Comparison of ENCODE assay signal across 10 cellular contexts in genomic region chr14:95895720-95896119, GRCh38. TPM values are rescaled to one million over a fixed set of nuclear protein-coding genes. Genes with fewer than 3 reads are reported as not detected.
DNase-seq lines count a peak whose midpoint lies in the region; ATAC-seq and TF ChIP-seq lines count a peak whose summit lies in the region.
"Had no signal": no experiment of that assay in that cellular context is flagged by ENCODE, and none has a peak within 500 bp of the region (broad histone marks: within the 10 kb centered on the region; RNA-seq: fewer than 3 reads in every experiment).

No MANE protein-coding gene starts in this region.

- H3K27me3 ChIP-seq in neural cell (ENCODE audit: insufficient read depth, low read depth, low read length): no peaks in the 10 kb centered on the region
- H3K27me3 ChIP-seq: tibial nerve had no signal

- H3K36me3 ChIP-seq in neural cell (ENCODE audit: insufficient read depth, low read length): no peaks in the 10 kb centered on the region
- H3K36me3 ChIP-seq: tibial nerve had no signal

- H3K9me2 ChIP-seq in neural cell (ENCODE audit: insufficient read depth, low read length): no peaks in the 10 kb centered on the region

- TF ChIP-seq CTCF in neural cell (IDR thresholded peaks at IDR 0.05; ENCODE audit: poor library complexity, severe bottlenecking): no peak

- no peaks in the 10 kb centered on the region for H3K79me2 ChIP-seq in neural cell (replicated peaks; ENCODE audit: insufficient read depth, low read length)

- no peak overlapping the region for H3K27ac ChIP-seq in neural cell (ENCODE audit: low read length)
- H3K27ac ChIP-seq: SK-N-MC, tibial nerve had no signal

- no peak overlapping the region for H3K4me3 ChIP-seq in neural cell (ENCODE audit: low read length)
- H3K4me3 ChIP-seq: SK-N-MC, tibial nerve had no signal

- H3K4me2 ChIP-seq in neural cell (ENCODE audit: low read length): no peak overlapping the region

- no peaks in the 10 kb centered on the region for H3F3A ChIP-seq in neural cell (ENCODE audit: insufficient read depth, low read length, poor library complexity, severe bottlenecking)

- TF ChIP-seq EP300 in neural cell (conservative IDR thresholded peaks at IDR 0.05; ENCODE audit: poor library complexity, severe bottlenecking): no peak

- DNase-seq in ELR (ENCODE audit: low read depth) (peak; percentile 55), HuH-7.5 (ENCODE audit: low spot score) (peak; percentile 45), ureter (ENCODE audit: low spot score) (no peak), NCI-H510A (lab: John Stamatoyannopoulos, UW) (no peak)
- DNase-seq in activated naive CD4-positive, alpha-beta T cell treated with anti-CD3 and anti-CD28 coated beads, Interleukin-2, amount 50 U/mL, for 16 hours: peak; percentile 22

- no peaks in the 10 kb centered on the region for H3K9me3 ChIP-seq in neural cell (ENCODE audit: low read length)
- H3K9me3 ChIP-seq: tibial nerve had no signal

- no peaks in the 10 kb centered on the region for H4K20me1 ChIP-seq in neural cell (ENCODE audit: insufficient read depth)

- no peak overlapping the region for H3K9ac ChIP-seq in neural cell (ENCODE audit: low read length)

- no peak for TF ChIP-seq RAD21 in neural cell (conservative IDR thresholded peaks at IDR 0.05)

- ATAC-seq in HG02571 (IDR thresholded peaks at IDR 0.05; ENCODE audit: unreplicated experiment): no peak
- ATAC-seq: naive thymus-derived CD4-positive, alpha-beta T cell had no signal

- no peak overlapping the region for H2AFZ ChIP-seq in neural cell (ENCODE audit: low read depth, low read length)

TF ChIP-seq in neural cell, 6 proteins besides CTCF, POLR2A, EP300 and RAD21:
- TF ChIP-seq MXI1 (conservative IDR thresholded peaks at IDR 0.05; ENCODE audit: poor library complexity, severe bottlenecking) (no peak), TAF1 (IDR thresholded peaks at IDR 0.05; ENCODE audit: low read depth) (no peak), SMC3 (conservative IDR thresholded peaks at IDR 0.05; ENCODE audit: poor library complexity) (peak; percentile 33), EZH2 (IDR thresholded peaks at IDR 0.05; ENCODE audit: borderline replicate concordance, insufficient read depth, low read length, poor library complexity, severe bottlenecking) (no peak)

RNA-seq across cellular contexts. Expression of gene TUNAR, which starts 19.1 kb away (rescaled TPM):
- 33.2 and 37.7 TPM in 2 replicates for polyA plus RNA-seq in neural cell
- 28.0 and 36.8 TPM in 2 replicates for polyA minus RNA-seq in neural cell
- not detected for total RNA-seq in ureter
- total RNA-seq: naive thymus-derived CD4-positive, alpha-beta T cell; tibial nerve had no signal
- polyA plus RNA-seq: naive thymus-derived CD4-positive, alpha-beta T cell had no signal

Comparison
In these comparisons a context has a peak if more than half of its experiments do, and no peak if none do; other contexts are left out.
1. DNase-seq: peak in ELR (single experiment), HuH-7.5 (single experiment) and activated naive CD4-positive, alpha-beta T cell treated with anti-CD3 and anti-CD28 coated beads, Interleukin-2, amount 50 U/mL, for 16 hours (single experiment); none in ureter (single experiment) and NCI-H510A (single experiment).